8 cellular contexts compared by ENCODE assay signal in the genomic region with DNA sequence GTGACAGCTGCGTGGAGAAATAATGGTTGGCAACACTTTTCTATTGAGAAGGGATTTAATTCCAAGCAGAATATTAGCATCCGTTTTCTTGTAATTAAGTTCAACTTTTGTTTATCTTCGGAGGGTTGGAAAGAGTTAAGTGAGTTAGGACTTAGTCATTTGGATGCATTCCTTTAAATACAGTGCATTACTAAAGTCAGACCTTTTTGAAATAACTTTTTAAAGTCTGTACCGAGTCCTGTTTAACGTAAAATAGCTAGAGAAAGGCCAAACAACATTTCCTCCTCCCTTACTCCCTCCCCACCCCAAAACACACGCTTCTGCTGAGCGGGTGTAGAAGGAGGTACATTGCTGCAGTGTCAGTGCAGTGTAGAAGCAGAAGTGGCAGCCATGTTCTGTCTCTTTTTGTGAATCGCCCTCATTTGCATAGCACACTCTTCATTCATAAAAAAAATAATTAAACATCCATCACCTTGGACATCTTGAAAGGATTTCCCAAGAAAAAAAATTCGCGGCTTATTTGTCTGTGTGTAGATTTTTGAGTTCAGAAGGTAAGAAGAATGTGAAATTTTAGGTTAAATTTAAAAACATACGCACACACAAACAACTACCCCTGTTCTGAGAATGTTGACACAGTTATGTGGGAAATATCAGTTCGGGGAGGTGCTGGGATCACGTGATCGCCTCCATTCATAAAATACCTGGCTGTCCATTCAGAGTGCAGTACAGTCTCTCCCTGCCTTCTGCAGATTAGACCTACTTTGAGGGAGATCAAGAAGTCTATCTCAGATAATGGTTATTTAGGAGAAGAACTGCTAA. TPM values are rescaled to one million over a fixed set of nuclear protein-coding genes. Genes with fewer than 3 reads are reported as not detected.
DNase-seq lines count a peak whose midpoint lies in the region; ATAC-seq and TF ChIP-seq lines count a peak whose summit lies in the region.

No MANE protein-coding gene starts in this region.

- H4K20me1 ChIP-seq in PC-9 (ENCODE audit: insufficient read depth) = peaks cover 14% of the 10 kb centered on the region; the same call in 1 of the 2 replicates

- H3K27me3 ChIP-seq in Caco-2 (replicated peaks; ENCODE audit: control insufficient read depth, insufficient read depth, low read length) = no peaks in the 10 kb centered on the region
- no peaks in the 10 kb centered on the region for H3K27me3 ChIP-seq in PC-9 (ENCODE audit: insufficient read depth, low read depth)

- peaks cover 13% of the 10 kb centered on the region for H3K36me3 Mint-ChIP-seq in Caco-2 (ENCODE audit: insufficient read depth, unreplicated experiment)

- peaks cover 11% of the 10 kb centered on the region; the same call in 1 of the 2 replicates for H3F3A ChIP-seq in PC-9 (ENCODE audit: insufficient read depth, low read depth)

- H3K27ac ChIP-seq in PC-9 = peak overlapping the region; percentile 43

- BruUV-seq in Caco-2 (replicated peaks; lab: Mats Ljungman, UMichigan) (TSS peak; percentile 27), PC-9 (replicated peaks; lab: Mats Ljungman, UMichigan) (TSS peak; percentile 30)

- DNase-seq in Caco-2 (peak; percentile 58 to 60), HPDE6-E6E7 (ENCODE audit: extremely low spot score) (peak; percentile 36), PC-9 (peak; percentile 32 to 63), astrocyte of the cerebellum (ENCODE audit: low read depth) (no peak), hippocampal formation (lab: John Stamatoyannopoulos, UW) (peak; percentile 43 to 87), retinal pigment epithelial cell (ENCODE audit: low read depth) (no peak), NCI-H2107 (lab: John Stamatoyannopoulos, UW) (no peak)

- POLR2A ChIA-PET in Caco-2 (lab: Charles Lee) = no interaction called here
- POLR2A ChIA-PET in PC-9 (lab: Charles Lee; ENCODE audit: unreplicated experiment) = interaction anchor here (0.6 to 0.9 kb wide), 4 partner anchors 119 to 1078 kb away, joined by 3 to 11 read pairs (median 4); no protein-coding TSS in a partner anchor

- CTCF ChIA-PET in Caco-2 (lab: Charles Lee) (interaction anchor here (0.6 kb wide), 1 partner anchor 614 kb away, joined by 9 read pairs; no protein-coding TSS in a partner anchor), PC-9 (lab: Charles Lee) (interaction anchor here (0.6 to 1.0 kb wide), 4 partner anchors 55 to 1923 kb away, joined by 3 to 9 read pairs (median 3); partner anchors contain the start of gene THBS1)

- intact Hi-C loops in Caco-2 (cut with micrococcal nuclease; ENCODE audit: unreplicated experiment) = loop anchor here (1.0 to 5.0 kb wide), 4 partner anchors 37 to 242 kb away; no protein-coding TSS in a partner anchor
- intact Hi-C loops in PC-9 (cut with micrococcal nuclease; ENCODE audit: unreplicated experiment) = no loop called here

- H3K27ac Mint-ChIP-seq in Caco-2 (ENCODE audit: unreplicated experiment) = peak overlapping the region; percentile 55

- H3K4me1 Mint-ChIP-seq in Caco-2 (ENCODE audit: low read depth, unreplicated experiment) = peaks cover 27% of the 10 kb centered on the region

- H3K9me3 ChIP-seq in Caco-2 (no peaks in the 10 kb centered on the region), PC-9 (ENCODE audit: insufficient read depth, low read depth) (no peaks in the 10 kb centered on the region)

- peak overlapping the region; percentile 97 for H3K4me3 Mint-ChIP-seq in Caco-2 (ENCODE audit: unreplicated experiment)

- H3K4me1 ChIP-seq in Caco-2 (no peaks in the 10 kb centered on the region; the same call in 1 of the 2 replicates), PC-9 (replicated peaks; ENCODE audit: insufficient read depth) (peaks cover 31% of the 10 kb centered on the region)

- ATAC-seq in GM19438 (IDR thresholded peaks at IDR 0.05; ENCODE audit: low read depth, unreplicated experiment) = peak; percentile 43

- peaks cover 67% of the 10 kb centered on the region for H3K79me2 ChIP-seq in PC-9 (ENCODE audit: low read depth)

- H3K27me3 Mint-ChIP-seq in Caco-2 (ENCODE audit: insufficient read depth, unreplicated experiment) = no peaks in the 10 kb centered on the region

- H3K4me3 ChIP-seq in Caco-2 (ENCODE audit: low read depth, low read length) (peak overlapping the region; percentile 71), PC-9 (peak overlapping the region; percentile 80), astrocyte of the cerebellum (ENCODE audit: low read depth, low read length) (peak overlapping the region; percentile 95), retinal pigment epithelial cell (ENCODE audit: low read length) (peak overlapping the region; percentile 97)

- no peak overlapping the region; the same call in 1 of the 2 replicates for H2AFZ ChIP-seq in PC-9

- no peak for TF ChIP-seq CTCF in Caco-2 (IDR thresholded peaks at IDR 0.05; ENCODE audit: insufficient read depth in 1 of 2, low read depth in 1 of 2, low read length in 1 of 2, severe bottlenecking in 1 of 2, unreplicated experiment in 1 of 2)
- TF ChIP-seq CTCF in PC-9 (conservative IDR thresholded peaks at IDR 0.05) = no peak
- TF ChIP-seq CTCF in astrocyte of the cerebellum (IDR thresholded peaks at IDR 0.05; ENCODE audit: low read depth, low read length, missing control alignments) = no peak
- TF ChIP-seq CTCF in retinal pigment epithelial cell (conservative IDR thresholded peaks at IDR 0.05; ENCODE audit: low read depth, low read length) = no peak

- peak overlapping the region; percentile 81 for H3K4me2 ChIP-seq in PC-9

- in situ Hi-C loops in astrocyte of the cerebellum (cut with HindIII; ENCODE audit: low sequenced_read_pairs) = no loop called here

- H3K9me2 ChIP-seq in PC-9 (ENCODE audit: insufficient read depth) = no peaks in the 10 kb centered on the region

- H3K36me3 ChIP-seq in Caco-2 (ENCODE audit: control insufficient read depth, insufficient read depth, low read length) (no peaks in the 10 kb centered on the region), PC-9 (ENCODE audit: low read depth) (no peaks in the 10 kb centered on the region)

- H3K9me3 Mint-ChIP-seq in Caco-2 (ENCODE audit: unreplicated experiment) = no peaks in the 10 kb centered on the region

RNA-seq across cellular contexts. Expression of gene SPRED1, which starts 1.6 kb away (rescaled TPM):
- total RNA-seq in Caco-2 (2022) = 10.4 and 12.4 TPM in 2 replicates
- total RNA-seq in PC-9 (2021) = 16.5 and 21.3 TPM in 2 replicates

Comparison
In these comparisons a context has a peak if more than half of its experiments do, and no peak if none do; other contexts are left out.
1. DNase-seq: peak in Caco-2 (2 of 2), HPDE6-E6E7 (single experiment), PC-9 (2 of 2) and hippocampal formation (2 of 2); none in astrocyte of the cerebellum (single experiment), retinal pigment epithelial cell (single experiment) and NCI-H2107 (single experiment).
2. Peak in every context shown above with its lines, with median percentiles within 50 percentile points of each other: H3K4me3 ChIP-seq.